In genomic region chr2:165057931-165058330, GRCh38 we compare ENCODE assay signal across 7 cellular contexts.
"Had no signal": no experiment of that assay in that cellular context is flagged by ENCODE, and none has a peak within 500 bp of the region (broad histone marks: within the 10 kb centered on the region; RNA-seq: fewer than 3 reads in every experiment).

No MANE protein-coding gene starts in this region.

- H3K27ac ChIP-seq: GM23248 had no signal

- H3K4me3 ChIP-seq: GM23248, K562 had no signal

- H2AFZ ChIP-seq: GM23248 had no signal

- DNase-seq: GM23248, GOT3, H9, HCEC 1CT, IMR-90, Karpas-422 had no signal

- H3K9ac ChIP-seq: GM23248 had no signal

- ATAC-seq: K562 had no signal
